In the genomic region with DNA sequence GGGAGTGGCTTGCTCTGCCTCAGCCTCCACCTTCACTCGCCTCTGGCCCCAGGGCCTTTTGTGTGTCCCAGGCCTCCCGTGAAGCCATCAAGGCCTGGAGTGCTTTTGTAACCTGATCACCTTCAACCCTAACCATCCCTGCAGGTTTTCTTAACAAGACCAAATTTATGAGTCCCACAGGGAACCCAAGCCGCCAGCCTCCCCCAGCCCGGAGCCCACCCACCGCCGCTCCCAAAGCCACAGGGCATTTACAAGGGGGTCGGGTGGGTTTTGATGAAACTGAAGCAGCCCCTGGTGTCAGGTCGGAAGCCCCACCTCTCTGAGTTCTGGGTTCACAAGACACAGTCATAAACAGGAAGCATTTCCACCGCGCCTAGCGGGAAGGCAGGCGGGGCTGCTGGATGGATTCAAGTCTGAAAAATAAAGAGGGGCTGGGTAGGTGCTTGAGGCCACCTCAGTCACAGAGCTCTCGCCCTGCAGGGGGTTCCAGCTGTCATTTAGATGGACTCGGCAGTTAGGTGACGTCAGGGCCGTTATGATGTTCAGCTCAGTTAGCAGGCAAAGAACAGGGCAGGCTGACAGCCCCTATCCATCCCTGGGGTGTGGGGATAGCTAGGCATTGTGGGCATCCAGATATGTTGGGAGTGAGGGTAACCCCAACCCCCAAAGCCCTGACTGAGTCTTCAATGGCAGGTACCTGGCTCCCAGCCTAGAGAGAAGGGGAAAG, we compare ENCODE assay signal across 11 cellular contexts.
DNase-seq lines count a peak whose midpoint lies in the region; ATAC-seq lines count a peak whose summit lies in the region.
"Had no signal": no experiment of that assay in that cellular context is flagged by ENCODE, and none has a peak within 500 bp of the region (broad histone marks: within the 10 kb centered on the region; RNA-seq: fewer than 3 reads in every experiment).

No MANE protein-coding gene starts in this region.

- DNase-seq in DMS153 (lab: John Stamatoyannopoulos, UW): peak; percentile 84
- DNase-seq in NCI-H1930 (lab: John Stamatoyannopoulos, UW): peak; percentile 25 to 29
- peak; percentile 64 for DNase-seq in activated CD8-positive, alpha-beta memory T cell treated with anti-CD3 and anti-CD28 coated beads for 24 hours
- peak; percentile 90 for DNase-seq in left kidney (ENCODE audit: low read depth, low spot score)
- no peak for DNase-seq in mesenteric fat pad (ENCODE audit: low spot score)
- DNase-seq: cortex of kidney; stimulated activated naive B cell treated with anti-CD40 and anti-IgM and Interleukin-4, amounts not matched to agents 10 μg/mL and 1 μg/mL and 100 μg/mL, for 72 hours had no signal

- no peak for ATAC-seq in GM18517 (IDR thresholded peaks at IDR 0.05; ENCODE audit: unreplicated experiment)
- ATAC-seq in HG03175 (IDR thresholded peaks at IDR 0.05; ENCODE audit: unreplicated experiment): no peak
- ATAC-seq in HG03354 (IDR thresholded peaks at IDR 0.05; ENCODE audit: poor library complexity, severe bottlenecking, unreplicated experiment): no peak
- ATAC-seq: SK-N-SH treated with all-trans-retinoic acid at 6 μM for 48 hours; stimulated activated naive B cell treated with anti-CD40 and anti-IgM and Interleukin-4, amounts not matched to agents 10 μg/mL and 1 μg/mL and 100 μg/mL, for 72 hours had no signal
